9 cellular contexts compared by ENCODE assay signal in genomic region chr1:199226163-199226562, GRCh38.
DNase-seq lines count a peak whose midpoint lies in the region; ATAC-seq, FAIRE-seq and TF ChIP-seq lines count a peak whose summit lies in the region.
"Had no signal": no experiment of that assay in that cellular context is flagged by ENCODE, and none has a peak within 500 bp of the region (broad histone marks: within the 10 kb centered on the region; RNA-seq: fewer than 3 reads in every experiment).

No MANE protein-coding gene starts in this region.

- intact Hi-C loops in CD4-positive, alpha-beta memory T cell (cut with micrococcal nuclease): no loop called here
- intact Hi-C loops in ovary (cut with DNase I): no loop called here

- no peak for TF ChIP-seq EP300 in ovary (IDR thresholded peaks at IDR 0.05)

- FAIRE-seq in RCC 7860 (lab: Jason Lieb, UNC) (peak; percentile 91), GM12891 (lab: Jason Lieb, UNC) (no peak)
- FAIRE-seq: G401.6 had no signal

- H3K27ac Mint-ChIP-seq in CD4-positive, alpha-beta memory T cell: peak overlapping the region in 6 of 7 donors; percentile 32 to 92 (median 86)

- ATAC-seq in GM21619 (IDR thresholded peaks at IDR 0.05; ENCODE audit: unreplicated experiment): peak; percentile 63

- H3K4me3 ChIP-seq in CD4-positive, alpha-beta memory T cell (ENCODE audit: low read length in 2 of 2): no peak overlapping the region
- H3K4me3 ChIP-seq in fibroblast of mammary gland (ENCODE audit: control insufficient read depth, low read depth, low read length) (no peak overlapping the region), ovary (no peak overlapping the region)

- H3K9me3 Mint-ChIP-seq in CD4-positive, alpha-beta memory T cell: peaks cover 0 to 4% (median 0%) of the 10 kb centered on the region in 8 donors

- DNase-seq in CD4-positive, alpha-beta memory T cell: peak; percentile 17 to 63 (median 40)
- DNase-seq in RCC 7860 (ENCODE audit: low spot score): peak; percentile 70
- peak; percentile 52 for DNase-seq in fibroblast of mammary gland (ENCODE audit: low read depth)
- DNase-seq in NCI-H146 treated with DMSO at 0.1 percent for 48 hours (lab: John Stamatoyannopoulos, UW; ENCODE audit: unreplicated experiment): no peak
- no peak for DNase-seq in activated gamma-delta T cell (lab: John Stamatoyannopoulos, UW)
- DNase-seq in GM12891 (ENCODE audit: insufficient read length, low spot score): no peak
- no peak for DNase-seq in ovary

- TF ChIP-seq CTCF in fibroblast of mammary gland (conservative IDR thresholded peaks at IDR 0.05; ENCODE audit: control insufficient read depth, insufficient read depth, low read depth, low read length) (no peak), ovary (IDR thresholded peaks at IDR 0.05) (no peak)

- POLR2A ChIA-PET in CD4-positive, alpha-beta memory T cell (lab: Charles Lee; ENCODE audit: partially characterized antibody): interaction anchor here (0.8 kb wide), 1 partner anchor 12 kb away, joined by 3 read pairs; no protein-coding TSS in a partner anchor

- TF ChIP-seq POLR2A in GM12891 (IDR thresholded peaks at IDR 0.05; ENCODE audit: low read depth, low read length) (no peak), ovary (IDR thresholded peaks at IDR 0.05) (no peak)

- no peaks in the 10 kb centered on the region for H3K9me3 ChIP-seq in CD4-positive, alpha-beta memory T cell (ENCODE audit: control insufficient read depth in 1 of 2, low read length in 2 of 2)
- no peaks in the 10 kb centered on the region for H3K9me3 ChIP-seq in ovary

- H3K36me3 Mint-ChIP-seq in CD4-positive, alpha-beta memory T cell: no peaks in the 10 kb centered on the region

- H3K4me1 Mint-ChIP-seq in CD4-positive, alpha-beta memory T cell: peaks cover 5 to 20% (median 9%) of the 10 kb centered on the region in 4 donors

- H3K27me3 ChIP-seq in CD4-positive, alpha-beta memory T cell (ENCODE audit: insufficient read depth, low read length): no peaks in the 10 kb centered on the region
- H3K27me3 ChIP-seq in ovary: no peaks in the 10 kb centered on the region

- no peak overlapping the region for H3K27ac ChIP-seq in CD4-positive, alpha-beta memory T cell (ENCODE audit: low read depth, low read length)
- no peak overlapping the region for H3K27ac ChIP-seq in ovary

- H3K36me3 ChIP-seq in CD4-positive, alpha-beta memory T cell (ENCODE audit: insufficient read depth, low read length): no peaks in the 10 kb centered on the region
- H3K36me3 ChIP-seq in ovary: no peaks in the 10 kb centered on the region

- H3K4me3 Mint-ChIP-seq in CD4-positive, alpha-beta memory T cell: peak overlapping the region; percentile 3 to 63 (median 36)

- WGBS in ovary, 3 donors: 19 to 29% (median 20%) methylated on average over 2 of the region's 2 CpGs

- H3K4me1 ChIP-seq in CD4-positive, alpha-beta memory T cell (ENCODE audit: insufficient read depth, low read length): peaks cover 15% of the 10 kb centered on the region
- no peaks in the 10 kb centered on the region for H3K4me1 ChIP-seq in ovary (ENCODE audit: insufficient read depth)

- CTCF ChIA-PET in CD4-positive, alpha-beta memory T cell (lab: Charles Lee; ENCODE audit: partially characterized antibody): interaction anchor here (0.7 kb wide), 1 partner anchor 16 kb away, joined by 3 read pairs; no protein-coding TSS in a partner anchor

- H3K27me3 Mint-ChIP-seq in CD4-positive, alpha-beta memory T cell: no peaks in the 10 kb centered on the region

TF ChIP-seq in GM12891, 5 proteins besides CTCF, POLR2A, EP300 and RAD21:
- TF ChIP-seq SPI1 (IDR thresholded peaks at IDR 0.05; ENCODE audit: low read depth, low read length) (no peak), POU2F2 (IDR thresholded peaks at IDR 0.05; ENCODE audit: low read depth, low read length) (no peak), TAF1 (IDR thresholded peaks at IDR 0.05; ENCODE audit: low read depth, low read length) (no peak), POLR2AphosphoS5 (IDR thresholded peaks at IDR 0.05; ENCODE audit: low read depth, low read length) (no peak), PAX5 (IDR thresholded peaks at IDR 0.05; ENCODE audit: insufficient read depth, low read length, severe bottlenecking) (no peak)

Comparison
In these comparisons a context has a peak if more than half of its experiments do, and no peak if none do; other contexts are left out.
1. DNase-seq: peak in CD4-positive, alpha-beta memory T cell (5 of 5), RCC 7860 (single experiment) and fibroblast of mammary gland (single experiment); none in NCI-H146 treated with DMSO at 0.1 percent for 48 hours (single experiment), activated gamma-delta T cell (single experiment), GM12891 (single experiment) and ovary (0 of 5).